In genomic region chr19:52942371-52943133, GRCh38 we compare ENCODE assay signal across 8 cellular contexts. TPM values are rescaled to one million over a fixed set of nuclear protein-coding genes. Genes with fewer than 3 reads are reported as not detected.
A peak's percentile ranks its signal among the peaks of the same experiment; 100 is the strongest.
DNase-seq lines count a peak whose midpoint lies in the region; ATAC-seq and TF ChIP-seq lines count a peak whose summit lies in the region.

No MANE protein-coding gene starts in this region.

- H4K20me1 ChIP-seq in Loucy (ENCODE audit: insufficient read depth, low read length, poor library complexity, severe bottlenecking): no peaks in the 10 kb centered on the region

- peak; percentile 94 for TF ChIP-seq POLR2A in prostate gland (IDR thresholded peaks at IDR 0.05)

- TF ChIP-seq CTCF in Loucy (conservative IDR thresholded peaks at IDR 0.05; ENCODE audit: low read length): no peak
- TF ChIP-seq CTCF in prostate gland (IDR thresholded peaks at IDR 0.05): no peak

- H3K4me2 ChIP-seq in Loucy (ENCODE audit: low read depth, low read length, poor library complexity, severe bottlenecking): peak overlapping the region; percentile 98

- WGBS in prostate gland: 1% methylated on average over 42 of the region's 43 CpGs
- WGBS in urinary bladder: under 1% methylated on average over 43 of the region's 43 CpGs

- DNase-seq in H4 (ENCODE audit: low spot score) (peak; percentile 86), T follicular helper cell (ENCODE audit: low read depth) (peak; percentile 94), amniotic epithelial cell (ENCODE audit: low read depth) (peak; percentile 58), left ventricle myocardium superior (peak; percentile 95), prostate gland (ENCODE audit: low spot score) (peak; percentile 95)

- H3K9ac ChIP-seq in ES-I3 (ENCODE audit: low read depth, low read length): peak overlapping the region; percentile 96
- H3K9ac ChIP-seq in Loucy (ENCODE audit: low read depth, low read length, poor library complexity, severe bottlenecking): peak overlapping the region; percentile 89

- H3F3A ChIP-seq in Loucy (ENCODE audit: low read depth): no peaks in the 10 kb centered on the region

- peak overlapping the region; percentile 94 for H2AFZ ChIP-seq in Loucy (ENCODE audit: low read length)

- H3K27me3 ChIP-seq in Loucy (ENCODE audit: insufficient read depth, low read length, poor library complexity, severe bottlenecking) (no peaks in the 10 kb centered on the region), prostate gland (replicated peaks; ENCODE audit: insufficient read depth) (no peaks in the 10 kb centered on the region)

- H3K9me3 ChIP-seq in ES-I3 (ENCODE audit: control insufficient read depth, insufficient read depth, low read length) (no peaks in the 10 kb centered on the region; the same call in 1 of the 2 replicates), Loucy (ENCODE audit: insufficient read depth, low read depth, low read length) (no peaks in the 10 kb centered on the region; the same call in 1 of the 2 replicates), prostate gland (no peaks in the 10 kb centered on the region)

- intact Hi-C loops in left ventricle myocardium superior (cut with micrococcal nuclease): no loop called here
- intact Hi-C loops in prostate gland (cut with DNase I): no loop called here

- peak; percentile 99 for ATAC-seq in left ventricle myocardium superior

- H3K4me3 ChIP-seq in Loucy (ENCODE audit: low read length, poor library complexity, severe bottlenecking) (peak overlapping the region; percentile 92), prostate gland (peak overlapping the region; percentile 70 to 87), urinary bladder (ENCODE audit: low read depth, low read length) (peak overlapping the region; percentile 69)

- H3K27ac ChIP-seq in prostate gland: peak overlapping the region; percentile 93 to 94
- peak overlapping the region; percentile 88 for H3K27ac ChIP-seq in urinary bladder (ENCODE audit: low read depth)

- H3K36me3 ChIP-seq in ES-I3 (ENCODE audit: insufficient read depth, low read length) (no peaks in the 10 kb centered on the region), Loucy (ENCODE audit: insufficient read depth, low read length) (no peaks in the 10 kb centered on the region), prostate gland (no peaks in the 10 kb centered on the region), urinary bladder (ENCODE audit: insufficient read depth) (no peaks in the 10 kb centered on the region)

- peaks cover 33% of the 10 kb centered on the region; the same call in 1 of the 2 replicates for H3K79me2 ChIP-seq in Loucy (ENCODE audit: insufficient read depth, low read length)

- H3K9me2 ChIP-seq in Loucy (replicated peaks; ENCODE audit: low read depth, low read length): no peaks in the 10 kb centered on the region

- peaks cover 12% of the 10 kb centered on the region for H3K4me1 ChIP-seq in ES-I3 (ENCODE audit: insufficient read depth, low read length)
- peaks cover 31% of the 10 kb centered on the region for H3K4me1 ChIP-seq in Loucy (ENCODE audit: insufficient read depth, low read length, poor library complexity, severe bottlenecking)
- H3K4me1 ChIP-seq in prostate gland (replicated peaks): peaks cover 12% of the 10 kb centered on the region
- H3K4me1 ChIP-seq in urinary bladder (ENCODE audit: insufficient read depth): no peaks in the 10 kb centered on the region

RNA-seq across cellular contexts. Expression of gene ZNF888, which starts 19.3 kb away (rescaled TPM):
- 7.3 and 7.6 TPM in 2 replicates for total RNA-seq in H4 (2014; rRNA removed; shearing (Covaris generic))
- total RNA-seq in left ventricle myocardium superior: 1.4 TPM
- total RNA-seq in prostate gland: 10 to 100 TPM; 21.4 to 34.5 TPM
- total RNA-seq in urinary bladder: 21.3 TPM
- 4.2 TPM for polyA plus RNA-seq in urinary bladder

RNA-seq across cellular contexts. Expression of gene ZNF816, which starts 20.1 kb away (rescaled TPM):
- 15.5 and 17.1 TPM in 2 replicates for total RNA-seq in H4 (2014; rRNA removed; shearing (Covaris generic))
- 4.4 TPM for total RNA-seq in left ventricle myocardium superior
- 10 to 100 TPM; 15.8 to 31.8 TPM for total RNA-seq in prostate gland
- total RNA-seq in urinary bladder: 27.4 TPM
- 5.9 TPM for polyA plus RNA-seq in urinary bladder

RNA-seq across cellular contexts. Expression of gene ZNF320, which starts 45.1 kb away (rescaled TPM):
- 5.0 and 6.8 TPM in 2 replicates for total RNA-seq in H4 (2014; rRNA removed; shearing (Covaris generic))
- total RNA-seq in left ventricle myocardium superior (9.3 TPM), prostate gland (10 to 100 TPM; 20.0 to 42.9 TPM), urinary bladder (22.9 TPM)
- 9.7 TPM for polyA plus RNA-seq in urinary bladder

Comparison
In these comparisons a context has a peak if more than half of its experiments do, and no peak if none do; other contexts are left out.
1. Peak in every context shown above with its lines: DNase-seq, ATAC-seq, H3K4me3 ChIP-seq and H3K27ac ChIP-seq.